1 cellular context compared by ENCODE assay signal in the genomic region with DNA sequence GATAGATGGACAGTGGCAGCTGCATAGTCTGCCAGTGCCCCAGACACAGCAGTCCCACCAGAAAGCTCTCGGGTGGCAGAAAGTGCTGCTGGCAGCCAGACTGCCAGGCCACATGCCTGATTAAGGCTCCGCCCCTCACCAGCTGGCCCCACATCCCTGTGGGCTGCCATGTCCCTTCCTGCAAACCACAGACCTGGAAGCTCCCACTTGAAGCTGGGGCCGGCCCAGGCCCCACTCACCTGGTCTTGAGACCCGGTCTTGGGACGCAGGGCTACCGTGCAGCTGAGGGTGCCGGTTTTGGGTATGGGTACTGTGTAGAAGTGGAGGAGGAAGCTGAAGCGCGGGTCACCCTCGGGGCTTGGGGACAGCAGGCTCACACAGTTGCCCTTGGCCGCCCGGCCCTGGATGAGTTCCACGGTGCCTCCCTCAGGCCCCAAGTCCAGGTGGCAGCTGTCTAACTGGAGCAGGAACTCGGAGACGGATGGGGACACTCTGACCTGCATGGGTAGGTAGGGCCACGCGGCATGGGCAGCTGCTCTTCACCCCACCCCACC.
TF ChIP-seq lines count a peak whose summit lies in the region.

No MANE protein-coding gene starts in this region.

TF ChIP-seq in SK-N-SH treated with all-trans-retinoic acid at 6 μM for 48 hours, 23 proteins besides CTCF, POLR2A, EP300 and RAD21 (continued from another document):
- TF ChIP-seq, protein P1, sequence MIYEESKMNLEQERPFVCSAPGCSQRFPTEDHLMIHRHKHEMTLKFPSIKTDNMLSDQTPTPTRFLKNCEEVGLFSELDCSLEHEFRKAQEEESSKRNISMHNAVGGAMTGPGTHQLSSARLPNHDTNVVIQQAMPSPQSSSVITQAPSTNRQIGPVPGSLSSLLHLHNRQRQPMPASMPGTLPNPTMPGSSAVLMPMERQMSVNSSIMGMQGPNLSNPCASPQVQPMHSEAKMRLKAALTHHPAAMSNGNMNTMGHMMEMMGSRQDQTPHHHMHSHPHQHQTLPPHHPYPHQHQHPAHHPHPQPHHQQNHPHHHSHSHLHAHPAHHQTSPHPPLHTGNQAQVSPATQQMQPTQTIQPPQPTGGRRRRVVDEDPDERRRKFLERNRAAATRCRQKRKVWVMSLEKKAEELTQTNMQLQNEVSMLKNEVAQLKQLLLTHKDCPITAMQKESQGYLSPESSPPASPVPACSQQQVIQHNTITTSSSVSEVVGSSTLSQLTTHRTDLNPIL (CRISPR knock-in tag; IDR thresholded peaks at IDR 0.05; ENCODE audit: low read depth): no peak
